24 cellular contexts compared by ENCODE assay signal in the genomic region with DNA sequence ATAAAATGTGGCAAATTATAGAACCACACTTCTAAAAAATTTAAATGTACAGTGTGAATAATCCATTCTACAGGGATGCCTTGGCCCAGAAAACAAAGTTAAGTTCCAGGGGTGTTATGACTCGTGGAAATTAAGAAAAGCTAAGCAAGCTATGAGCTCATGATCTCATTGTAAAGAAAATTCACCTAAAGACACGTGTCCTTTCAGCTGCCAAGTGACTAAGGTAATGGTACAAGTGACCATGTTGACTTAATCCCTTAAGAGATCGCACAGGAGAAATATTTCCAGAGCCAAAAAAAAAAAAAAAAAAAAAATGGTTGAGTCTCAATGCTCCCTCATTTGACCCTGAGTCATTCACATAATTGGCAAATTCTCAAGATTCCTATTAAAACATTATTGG. TPM values are rescaled to one million over a fixed set of nuclear protein-coding genes. Genes with fewer than 3 reads are reported as not detected.
"Had no signal": no experiment of that assay in that cellular context is flagged by ENCODE, and none has a peak within 500 bp of the region (broad histone marks: within the 10 kb centered on the region; RNA-seq: fewer than 3 reads in every experiment).

No MANE protein-coding gene starts in this region.

- H3K79me2 ChIP-seq: parathyroid adenoma had no signal

- H3K4me3 ChIP-seq: coronary artery, dorsolateral prefrontal cortex, esophagus squamous epithelium, gastrocnemius medialis, lower lobe of right lung, sigmoid colon, stomach, thyroid gland, vagina had no signal

- H2AFZ ChIP-seq: parathyroid adenoma had no signal

- H3K27ac Mint-ChIP-seq: memory B cell; natural killer cell treated with Interleukin-12 subunit alpha and Interleukin-12 subunit beta and Interleukin-15 and Interleukin-18, amount 100 ng/mL, for 72 hours; progenitor cell of endocrine pancreas; stimulated activated effector memory CD8-positive, alpha-beta T cell treated with anti-CD3 and anti-CD28 coated beads, Interleukin-12 subunit alpha, Interleukin-12 subunit beta, amount 100 ng/mL, for 72 hours had no signal

- H3K36me3 ChIP-seq: sigmoid colon, stomach, thyroid gland had no signal

- DNase-seq: dorsolateral prefrontal cortex; effector CD4-positive, alpha-beta T cell; esophagus squamous epithelium; gastrocnemius medialis; head of caudate nucleus; left ventricle myocardium superior; lower lobe of right lung; naive B cell; right cardiac atrium; sigmoid colon; stimulated activated CD4-positive, alpha-beta T cell treated with anti-CD3 and anti-CD28 coated beads, Interleukin-2, amount 100 ng/mL, for 24 hours; stimulated activated CD4-positive, alpha-beta T cell treated with anti-CD3 and anti-CD28 coated beads, Interleukin-4, amount 100 ng/mL, for 24 hours; stimulated activated naive CD4-positive, alpha-beta T cell treated with Interleukin-2 at 50 U/mL for 16 hours; stomach; thyroid gland; trophoblast cell had no signal

- H3K9me3 Mint-ChIP-seq: memory B cell; naive B cell; natural killer cell treated with Interleukin-12 subunit alpha and Interleukin-12 subunit beta and Interleukin-15 and Interleukin-18, amount 100 ng/mL, for 72 hours; neural crest cell; stimulated activated effector memory CD8-positive, alpha-beta T cell treated with anti-CD3 and anti-CD28 coated beads, Interleukin-12 subunit alpha, Interleukin-12 subunit beta, amount 100 ng/mL, for 72 hours had no signal

- H3K9ac ChIP-seq: parathyroid adenoma had no signal

- H3K4me3 Mint-ChIP-seq: memory B cell; naive B cell; natural killer cell treated with Interleukin-12 subunit alpha and Interleukin-12 subunit beta and Interleukin-15 and Interleukin-18, amount 100 ng/mL, for 72 hours; neural crest cell; stimulated activated effector memory CD8-positive, alpha-beta T cell treated with anti-CD3 and anti-CD28 coated beads, Interleukin-12 subunit alpha, Interleukin-12 subunit beta, amount 100 ng/mL, for 72 hours had no signal

- H3K4me1 ChIP-seq: gastrocnemius medialis, lower lobe of right lung, parathyroid adenoma, sigmoid colon, stomach, thyroid gland, vagina had no signal

- H3K36me3 Mint-ChIP-seq: memory B cell; naive B cell; natural killer cell treated with Interleukin-12 subunit alpha and Interleukin-12 subunit beta and Interleukin-15 and Interleukin-18, amount 100 ng/mL, for 72 hours; stimulated activated effector memory CD8-positive, alpha-beta T cell treated with anti-CD3 and anti-CD28 coated beads, Interleukin-12 subunit alpha, Interleukin-12 subunit beta, amount 100 ng/mL, for 72 hours had no signal

- H3K4me1 Mint-ChIP-seq: memory B cell; naive B cell; neural crest cell; stimulated activated effector memory CD8-positive, alpha-beta T cell treated with anti-CD3 and anti-CD28 coated beads, Interleukin-12 subunit alpha, Interleukin-12 subunit beta, amount 100 ng/mL, for 72 hours had no signal

- H3K27me3 Mint-ChIP-seq: progenitor cell of endocrine pancreas had no signal

- H3K27ac ChIP-seq: coronary artery, dorsolateral prefrontal cortex, esophagus squamous epithelium, gastrocnemius medialis, lower lobe of right lung, parathyroid adenoma, sigmoid colon, stomach, thyroid gland, vagina had no signal

- H3K9me3 ChIP-seq: esophagus squamous epithelium, gastrocnemius medialis, lower lobe of right lung, sigmoid colon, stomach, thyroid gland, vagina had no signal

- H3K27me3 ChIP-seq: thyroid gland, vagina had no signal

RNA-seq across cellular contexts. Expression of a gene that starts 51.4 kb away (rescaled TPM):
- total RNA-seq: natural killer cell treated with Interleukin-12 subunit alpha and Interleukin-12 subunit beta and Interleukin-15 and Interleukin-18, amount 100 ng/mL, for 72 hours had no signal
